In the genomic region with DNA sequence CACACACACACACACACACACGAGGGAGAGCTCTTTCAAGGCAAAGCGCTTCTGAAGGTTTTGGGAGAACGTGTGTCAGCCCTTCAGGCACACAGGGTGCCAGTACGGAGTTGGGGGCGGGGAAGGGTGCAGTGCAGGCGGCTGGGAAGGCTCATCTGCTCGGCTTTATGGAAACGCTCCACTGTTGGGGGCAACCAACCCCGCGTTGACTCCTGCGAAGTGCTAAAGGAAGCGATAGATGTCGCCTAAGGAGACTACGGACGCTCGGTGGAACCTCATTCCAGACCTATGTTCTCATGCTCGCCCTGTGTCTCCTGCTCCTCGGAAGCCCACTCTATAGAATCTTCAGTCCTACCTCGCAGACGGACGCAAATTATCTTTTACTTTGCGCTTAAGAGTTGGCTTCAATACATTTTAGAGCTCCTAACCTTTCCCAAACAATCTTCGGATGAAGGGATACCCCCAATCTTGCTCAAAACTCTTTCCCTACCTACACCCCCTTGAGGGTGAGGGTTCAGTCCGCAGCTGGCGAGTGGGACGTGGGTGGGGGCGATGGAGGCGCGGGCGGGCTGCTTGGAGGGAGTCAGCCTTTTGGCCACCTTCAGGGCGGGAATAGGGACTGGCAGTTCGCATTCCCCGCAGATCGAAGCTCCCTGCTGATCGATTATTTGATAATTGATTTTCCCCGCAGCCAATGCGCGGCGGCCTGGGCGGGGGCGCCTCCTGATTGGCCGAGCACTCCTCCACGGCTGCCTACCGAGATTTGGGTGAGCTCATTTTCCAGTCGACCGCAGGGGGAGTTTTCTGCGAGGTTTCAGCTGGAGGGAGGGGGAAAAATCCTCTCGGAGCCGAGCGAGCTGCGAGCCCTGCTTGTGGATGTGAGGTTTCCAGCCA, we compare ENCODE assay signal across 8 cellular contexts. TPM values are rescaled to one million over a fixed set of nuclear protein-coding genes. Genes with fewer than 3 reads are reported as not detected.
A peak's percentile ranks its signal among the peaks of the same experiment; 100 is the strongest.
DNase-seq lines count a peak whose midpoint lies in the region; ATAC-seq and TF ChIP-seq lines count a peak whose summit lies in the region.

No MANE protein-coding gene starts in this region.

- H2AK5ac ChIP-seq in mesendoderm (ENCODE audit: low read length): no peak overlapping the region

- H3K9me3 ChIP-seq in esophagus muscularis mucosa: no peaks in the 10 kb centered on the region
- no peaks in the 10 kb centered on the region for H3K9me3 ChIP-seq in suprapubic skin

- H2BK15ac ChIP-seq in mesendoderm (replicated peaks; ENCODE audit: low read depth): no peak overlapping the region

- peak overlapping the region; percentile 86 to 98 (median 93) for H3K27ac ChIP-seq in esophagus muscularis mucosa (replicated peaks in 1 of 4)
- H3K27ac ChIP-seq in mesendoderm (ENCODE audit: low read depth, low read length): no peak overlapping the region
- peak overlapping the region; percentile 96 for H3K27ac ChIP-seq in suprapubic skin

- H4K5ac ChIP-seq in mesendoderm (ENCODE audit: low read length): no peak overlapping the region

- H3K23ac ChIP-seq in mesendoderm (ENCODE audit: low read length): no peak overlapping the region

- peak; percentile 58 for DNase-seq in activated CD8-positive, alpha-beta memory T cell treated with anti-CD3 and anti-CD28 coated beads, Interleukin-2, amount 50 U/mL, for 48 hours
- DNase-seq in activated CD8-positive, alpha-beta memory T cell treated with anti-CD3 and anti-CD28 coated beads for 24 hours: no peak
- DNase-seq in NCI-H2029 treated with DMSO at 0.1 percent for 48 hours (lab: John Stamatoyannopoulos, UW): peak; percentile 81
- peak; percentile 90 for DNase-seq in UCSD-AML1 (lab: John Stamatoyannopoulos, UW; ENCODE audit: unreplicated experiment)
- no peak for DNase-seq in esophagus muscularis mucosa (ENCODE audit: extremely low spot score)
- DNase-seq in mesendoderm: peak; percentile 98
- DNase-seq in suprapubic skin (ENCODE audit: low spot score in 2 of 2): peak; percentile 93 to 96

- H3K79me1 ChIP-seq in mesendoderm (ENCODE audit: low read length): no peaks in the 10 kb centered on the region

- peak overlapping the region; percentile 77 for H3K9ac ChIP-seq in mesendoderm (ENCODE audit: low read length)

- H3K4me3 ChIP-seq in esophagus muscularis mucosa: peak overlapping the region; percentile 77 to 85 (median 80)
- H3K4me3 ChIP-seq in mesendoderm (ENCODE audit: low read length): peak overlapping the region; percentile 52
- H3K4me3 ChIP-seq in suprapubic skin: peak overlapping the region; percentile 84

- intact Hi-C loops in esophagus muscularis mucosa (cut with DNase I): loop anchor here (5.0 kb wide), 3 partner anchors 784 to 1414 kb away; no protein-coding TSS in a partner anchor

- peak overlapping the region; percentile 95 for H3K4me2 ChIP-seq in mesendoderm (ENCODE audit: low read length)

- H3K4me1 ChIP-seq in esophagus muscularis mucosa: peaks cover 0 to 47% (median 39%) of the 10 kb centered on the region in 4 donors
- no peaks in the 10 kb centered on the region for H3K4me1 ChIP-seq in mesendoderm (ENCODE audit: control insufficient read depth, low read depth, low read length)
- H3K4me1 ChIP-seq in suprapubic skin: peaks cover 15% of the 10 kb centered on the region

- H3K18ac ChIP-seq in mesendoderm (ENCODE audit: low read length): peak overlapping the region; percentile 6

- no peak overlapping the region for H2BK120ac ChIP-seq in mesendoderm (ENCODE audit: low read depth, low read length)

- H4K8ac ChIP-seq in mesendoderm (ENCODE audit: low read depth, low read length): no peak overlapping the region

- under 1% methylated on average over 47 of the region's 51 CpGs for WGBS in esophagus muscularis mucosa
- no CpG with 5 or more reads among the region's 51 CpGs for WGBS in mesendoderm (ENCODE audit: extremely low coverage, insufficient coverage, low lambda C conversion rate)
- 1% methylated on average over 51 of the region's 51 CpGs for WGBS in suprapubic skin

- no peak for TF ChIP-seq POLR2A in esophagus muscularis mucosa (IDR thresholded peaks at IDR 0.05; ENCODE audit: low read depth)
- no peak for TF ChIP-seq POLR2A in suprapubic skin (IDR thresholded peaks at IDR 0.05)

- peak overlapping the region; percentile 66 for H3K56ac ChIP-seq in mesendoderm (ENCODE audit: low read length)

- no peak overlapping the region for H2BK5ac ChIP-seq in mesendoderm (ENCODE audit: low read length)

- no peak overlapping the region for H3K4ac ChIP-seq in mesendoderm (ENCODE audit: low read depth, low read length)

- no peak for ATAC-seq in HG03520 (IDR thresholded peaks at IDR 0.05; ENCODE audit: unreplicated experiment)

- H3K36me3 ChIP-seq in esophagus muscularis mucosa (no peaks in the 10 kb centered on the region), mesendoderm (ENCODE audit: control insufficient read depth, insufficient read depth, low read length) (no peaks in the 10 kb centered on the region), suprapubic skin (no peaks in the 10 kb centered on the region)

- H3K79me2 ChIP-seq in mesendoderm (ENCODE audit: control insufficient read depth, insufficient read depth, low read length): no peaks in the 10 kb centered on the region

- peak in 1 of 3 experiments; percentile 20 for TF ChIP-seq CTCF in esophagus muscularis mucosa (IDR thresholded peaks at IDR 0.05)
- TF ChIP-seq CTCF in suprapubic skin (IDR thresholded peaks at IDR 0.05): no peak

- TF ChIP-seq EP300 in esophagus muscularis mucosa (IDR thresholded peaks at IDR 0.05) (no peak), suprapubic skin (IDR thresholded peaks at IDR 0.05) (no peak)

- H3K27me3 ChIP-seq in esophagus muscularis mucosa (no peaks in the 10 kb centered on the region), mesendoderm (ENCODE audit: insufficient read depth, low read length, poor library complexity) (peaks cover 18% of the 10 kb centered on the region), suprapubic skin (peaks cover 8% of the 10 kb centered on the region)

RNA-seq across cellular contexts. Expression of a gene that starts 1.9 kb away (rescaled TPM):
- 100 to 1,000 TPM in 3 of 4 donors, 10 to 100 TPM in 1; 89.8 to 166 (median 132) TPM for total RNA-seq in esophagus muscularis mucosa
- 0.25 TPM for polyA plus RNA-seq in mesendoderm (2013, experiment 1 of 2)
- polyA plus RNA-seq in mesendoderm (2013, experiment 2 of 2): 0.10 TPM
- 10 to 100 TPM; 12.7 to 28.0 (median 20.3) TPM for total RNA-seq in suprapubic skin

Comparison
In these comparisons a context has a peak if more than half of its experiments do, and no peak if none do; other contexts are left out.
1. DNase-seq: peak in activated CD8-positive, alpha-beta memory T cell treated with anti-CD3 and anti-CD28 coated beads, Interleukin-2, amount 50 U/mL, for 48 hours (single experiment), NCI-H2029 treated with DMSO at 0.1 percent for 48 hours (single experiment), UCSD-AML1 (single experiment), mesendoderm (single experiment) and suprapubic skin (2 of 2); none in activated CD8-positive, alpha-beta memory T cell treated with anti-CD3 and anti-CD28 coated beads for 24 hours (single experiment) and esophagus muscularis mucosa (single experiment).
2. Peak in every context shown above with its lines, with median percentiles within 50 percentile points of each other: H3K4me3 ChIP-seq.